Comparison of ENCODE assay signal across 23 cellular contexts in genomic region chrX:40101430-40101802, GRCh38. TPM values are rescaled to one million over a fixed set of nuclear protein-coding genes. Genes with fewer than 3 reads are reported as not detected.
A peak's percentile ranks its signal among the peaks of the same experiment; 100 is the strongest.
DNase-seq lines count a peak whose midpoint lies in the region; ATAC-seq and TF ChIP-seq lines count a peak whose summit lies in the region.
"Had no signal": no experiment of that assay in that cellular context is flagged by ENCODE, and none has a peak within 500 bp of the region (broad histone marks: within the 10 kb centered on the region; RNA-seq: fewer than 3 reads in every experiment).

No MANE protein-coding gene starts in this region.

- peaks cover 24% of the 10 kb centered on the region for H3K4me1 Mint-ChIP-seq in WTC11
- peaks cover 38% of the 10 kb centered on the region for H3K4me1 Mint-ChIP-seq in neural crest cell
- H3K4me1 Mint-ChIP-seq in CD8-positive, alpha-beta memory T cell, result peaks cover 7 to 9% (median 8%) of the 10 kb centered on the region in 3 donors
- H3K4me1 Mint-ChIP-seq: activated naive CD8-positive, alpha-beta T cell treated with anti-CD3 and anti-CD28 coated beads for 36 hours had no signal

- H3K4me3 Mint-ChIP-seq in WTC11, result peak overlapping the region; percentile 71
- peak overlapping the region; percentile 75 for H3K4me3 Mint-ChIP-seq in neural crest cell
- peak overlapping the region in 1 of 7 donors; percentile 9 for H3K4me3 Mint-ChIP-seq in CD8-positive, alpha-beta memory T cell
- H3K4me3 Mint-ChIP-seq: activated naive CD8-positive, alpha-beta T cell treated with anti-CD3 and anti-CD28 coated beads for 36 hours; activated T-helper 1 cell treated with anti-CD3 and anti-CD28 coated beads, Interleukin-12 subunit alpha, Interleukin-12 subunit beta, Interleukin-2, Interleukin-4 antibody, amounts not matched to agents 30 ng/mL and 10 ng/mL and 1 ng/mL, durations not matched to agents 14 hours and 24 hours and 36 hours; immature natural killer cell; T-cell had no signal

- CTCF ChIA-PET in WTC11 (lab: Charles Lee), result interaction anchor here (1.1 kb wide), 1 partner anchor 66 kb away, joined by 3 read pairs; no protein-coding TSS in a partner anchor
- CTCF ChIA-PET in CD8-positive, alpha-beta memory T cell (lab: Charles Lee), result no interaction called here

- H3K36me3 Mint-ChIP-seq in WTC11 (no peaks in the 10 kb centered on the region), neural crest cell (ENCODE audit: low read depth) (peaks cover 2% of the 10 kb centered on the region)
- peaks cover 0 to under 1% (median 0%) of the 10 kb centered on the region in 3 donors for H3K36me3 Mint-ChIP-seq in CD8-positive, alpha-beta memory T cell
- H3K36me3 Mint-ChIP-seq: activated naive CD8-positive, alpha-beta T cell treated with anti-CD3 and anti-CD28 coated beads for 36 hours; immature natural killer cell; T-cell; type B pancreatic cell had no signal

- H3K27ac Mint-ChIP-seq in WTC11, result peak overlapping the region; percentile 84; the same call in 1 of the 2 replicates
- no peak overlapping the region for H3K27ac Mint-ChIP-seq in neural crest cell (ENCODE audit: unreplicated experiment)
- peak overlapping the region in 1 of 8 donors; percentile 62 for H3K27ac Mint-ChIP-seq in CD8-positive, alpha-beta memory T cell
- H3K27ac Mint-ChIP-seq: activated naive CD8-positive, alpha-beta T cell treated with anti-CD3 and anti-CD28 coated beads for 36 hours; activated T-helper 1 cell treated with anti-CD3 and anti-CD28 coated beads, Interleukin-12 subunit alpha, Interleukin-12 subunit beta, Interleukin-2, Interleukin-4 antibody, amounts not matched to agents 30 ng/mL and 10 ng/mL and 1 ng/mL, durations not matched to agents 14 hours and 24 hours and 36 hours; T-cell; type B pancreatic cell had no signal

- H3K4me1 ChIP-seq in HUES6 (ENCODE audit: control insufficient read depth, insufficient read depth, low read length), result peaks cover 52% of the 10 kb centered on the region
- peaks cover 7% of the 10 kb centered on the region for H3K4me1 ChIP-seq in CD8-positive, alpha-beta memory T cell (ENCODE audit: insufficient read depth, low read length)

- ATAC-seq in WTC11, result no peak
- ATAC-seq in GM21529 (IDR thresholded peaks at IDR 0.05; ENCODE audit: unreplicated experiment), result no peak
- ATAC-seq: body of pancreas, T-cell had no signal

- H3K9ac ChIP-seq in HUES6 (ENCODE audit: low read length), result peak overlapping the region; percentile 52

- H3K9me3 Mint-ChIP-seq in WTC11, result no peaks in the 10 kb centered on the region
- H3K9me3 Mint-ChIP-seq in neural crest cell, result no peaks in the 10 kb centered on the region
- peaks cover 0 to 2% (median 0%) of the 10 kb centered on the region in 5 donors for H3K9me3 Mint-ChIP-seq in CD8-positive, alpha-beta memory T cell
- H3K9me3 Mint-ChIP-seq: activated naive CD8-positive, alpha-beta T cell treated with anti-CD3 and anti-CD28 coated beads for 36 hours; activated T-helper 1 cell treated with anti-CD3 and anti-CD28 coated beads, Interleukin-12 subunit alpha, Interleukin-12 subunit beta, Interleukin-2, Interleukin-4 antibody, amounts not matched to agents 30 ng/mL and 10 ng/mL and 1 ng/mL, durations not matched to agents 14 hours and 24 hours and 36 hours; T-cell; type B pancreatic cell had no signal

- POLR2A ChIA-PET in WTC11 (lab: Charles Lee), result interaction anchor here (0.6 to 1.6 kb wide), 6 partner anchors 8 to 1495 kb away, joined by 3 to 4 read pairs (median 4); no protein-coding TSS in a partner anchor
- POLR2A ChIA-PET in CD8-positive, alpha-beta memory T cell (lab: Charles Lee), result no interaction called here

- TF ChIP-seq CTCF in WTC11 (IDR thresholded peaks at IDR 0.05), result no peak
- TF ChIP-seq CTCF in neural crest cell (conservative IDR thresholded peaks at IDR 0.05), result no peak

- peak overlapping the region; percentile 66 for H3K4me3 ChIP-seq in HUES6 (ENCODE audit: low read depth, low read length)
- H3K4me3 ChIP-seq in CD8-positive, alpha-beta memory T cell (ENCODE audit: low read length), result no peak overlapping the region
- H3K4me3 ChIP-seq: body of pancreas had no signal

- no peaks in the 10 kb centered on the region for H3K36me3 ChIP-seq in HUES6 (ENCODE audit: control insufficient read depth, insufficient read depth, low read length)
- H3K36me3 ChIP-seq in CD8-positive, alpha-beta memory T cell (ENCODE audit: insufficient read depth, low read length), result no peaks in the 10 kb centered on the region
- H3K36me3 ChIP-seq: neutrophil had no signal

- H3K27ac ChIP-seq in HUES6 (ENCODE audit: low read depth, low read length), result no peak overlapping the region
- H3K27ac ChIP-seq in CD8-positive, alpha-beta memory T cell (ENCODE audit: low read depth, low read length), result no peak overlapping the region
- H3K27ac ChIP-seq: body of pancreas, neutrophil had no signal

- no peaks in the 10 kb centered on the region for H3K9me3 ChIP-seq in HUES6 (ENCODE audit: control insufficient read depth, insufficient read depth, low read depth, low read length)
- H3K9me3 ChIP-seq in CD8-positive, alpha-beta memory T cell (ENCODE audit: low read length), result no peaks in the 10 kb centered on the region
- H3K9me3 ChIP-seq: body of pancreas, neutrophil had no signal

- H3K27me3 Mint-ChIP-seq in WTC11 (ENCODE audit: low read depth) (peaks cover 45% of the 10 kb centered on the region), neural crest cell (ENCODE audit: low read depth) (peaks cover 40% of the 10 kb centered on the region)
- H3K27me3 Mint-ChIP-seq in CD8-positive, alpha-beta memory T cell, result peaks cover 0 to 21% of the 10 kb centered on the region in 2 donors
- H3K27me3 Mint-ChIP-seq: activated naive CD8-positive, alpha-beta T cell treated with anti-CD3 and anti-CD28 coated beads for 36 hours; T-cell had no signal

- H3K27me3 ChIP-seq in HUES6 (ENCODE audit: control insufficient read depth, insufficient read depth, low read length), result peaks cover 63% of the 10 kb centered on the region
- no peaks in the 10 kb centered on the region for H3K27me3 ChIP-seq in CD8-positive, alpha-beta memory T cell (ENCODE audit: insufficient read depth, low read length, poor library complexity, severe bottlenecking)
- H3K27me3 ChIP-seq: body of pancreas, neutrophil had no signal

- peak; percentile 15 for DNase-seq in 8988T
- DNase-seq in WTC11 (ENCODE audit: low spot score), result no peak
- no peak for DNase-seq in neural crest cell (ENCODE audit: low read depth, low spot score)
- no peak for DNase-seq in CD8-positive, alpha-beta memory T cell
- DNase-seq in NCI-H510A treated with DMSO at 0.1 percent for 48 hours (lab: John Stamatoyannopoulos, UW), result no peak
- DNase-seq in stimulated activated CD4-positive, alpha-beta T cell treated with anti-CD3 and anti-CD28 coated beads, Interleukin-2, amount 100 ng/mL, for 48 hours, result no peak
- DNase-seq: activated CD4-positive, alpha-beta T cell treated with anti-CD3 and anti-CD28 coated beads for 4 hours; activated naive CD8-positive, alpha-beta T cell treated with anti-CD3 and anti-CD28 coated beads for 36 hours; body of pancreas; C1 segment of cervical spinal cord; GDM1; GOT3; immature natural killer cell; NCI-H1436 treated with DMSO at 0.1 percent for 48 hours; NCI-H524 treated with DMSO at 0.1 percent for 48 hours; OCI-M1; Right ventricle myocardium superior; T-cell had no signal

TF ChIP-seq in WTC11, 78 proteins besides CTCF, POLR2A, EP300 and RAD21:
- TF ChIP-seq ZNF317 (CRISPR knock-in tag; IDR thresholded peaks at IDR 0.05; ENCODE audit: borderline replicate concordance, low read depth), result no peak
TF ChIP-seq in WTC11: peak in this region for 0.

RNA-seq across cellular contexts. Expression of gene BCOR, which starts 3.7 kb away (rescaled TPM):
- 41.1 to 44.5 TPM (median 43.1 TPM) in 3 replicates for total RNA-seq in WTC11 (2021)
- total RNA-seq in neural crest cell, result 33.2 and 41.1 TPM in 2 replicates
- total RNA-seq in CD8-positive, alpha-beta memory T cell, result 10 to 100 TPM; 62.6 to 67.7 TPM
- 7.2 TPM for polyA plus RNA-seq in CD8-positive, alpha-beta memory T cell
